ENCODE assay signal across 20 cellular contexts in the genomic region with DNA sequence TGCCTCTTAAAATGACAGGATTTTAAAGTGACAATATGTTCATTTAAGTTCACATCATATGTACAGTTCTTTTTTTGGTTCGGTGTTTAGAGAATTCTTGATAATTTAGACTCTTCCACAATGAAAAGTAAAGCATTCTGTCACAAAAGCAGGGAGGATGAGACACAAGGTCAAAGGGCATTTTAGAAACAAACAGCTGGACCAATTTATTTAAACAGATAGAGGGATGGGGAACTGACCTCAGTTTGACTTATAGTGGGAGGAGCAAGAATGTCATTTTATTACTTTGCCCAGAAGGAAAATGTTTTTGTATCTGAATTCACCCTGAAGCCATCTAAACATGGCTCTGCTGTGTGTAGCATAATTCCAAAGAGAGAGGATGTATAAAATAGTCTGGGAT.
"Had no signal": no experiment of that assay in that cellular context is flagged by ENCODE, and none has a peak within 500 bp of the region (broad histone marks: within the 10 kb centered on the region; RNA-seq: fewer than 3 reads in every experiment).

No MANE protein-coding gene starts in this region.

- H3K27me3 ChIP-seq: body of pancreas, colonic mucosa, gastroesophageal sphincter, heart left ventricle, neutrophil, pancreas, sigmoid colon, upper lobe of right lung had no signal

- H3K9me3 Mint-ChIP-seq: activated CD4-positive, alpha-beta T cell treated with anti-CD3 and anti-CD28 coated beads, Interleukin-2, amount 10 ng/mL, durations not matched to agents 24 days and 14 days; activated CD8-positive, alpha-beta T cell treated with anti-CD3 and anti-CD28 coated beads for 36 hours; activated naive CD4-positive, alpha-beta T cell treated with anti-CD3 and anti-CD28 coated beads for 36 hours; activated T-helper 17 cell treated with anti-CD3 and anti-CD28 coated beads, Interleukin-2, amount 50 U/mL, for 72 hours; endodermal cell; stimulated activated memory B cell treated with anti-CD40 and anti-IgM and Interleukin-4, amounts not matched to agents 10 μg/mL and 1 μg/mL and 100 μg/mL, for 72 hours had no signal

- H3K27ac Mint-ChIP-seq: activated CD4-positive, alpha-beta T cell treated with anti-CD3 and anti-CD28 coated beads, Interleukin-2, amount 10 ng/mL, durations not matched to agents 24 days and 14 days; activated CD8-positive, alpha-beta T cell treated with anti-CD3 and anti-CD28 coated beads for 36 hours; activated naive CD4-positive, alpha-beta T cell treated with anti-CD3 and anti-CD28 coated beads for 36 hours; activated T-helper 17 cell treated with anti-CD3 and anti-CD28 coated beads, Interleukin-2, amount 50 U/mL, for 72 hours; endodermal cell; naive thymus-derived CD4-positive, alpha-beta T cell; stimulated activated memory B cell treated with anti-CD40 and anti-IgM and Interleukin-4, amounts not matched to agents 10 μg/mL and 1 μg/mL and 100 μg/mL, for 72 hours had no signal

- DNase-seq: activated CD4-positive, alpha-beta T cell treated with anti-CD3 and anti-CD28 coated beads, Interleukin-2, amount 10 ng/mL, durations not matched to agents 24 days and 14 days; activated CD8-positive, alpha-beta T cell treated with anti-CD3 and anti-CD28 coated beads for 36 hours; activated naive CD4-positive, alpha-beta T cell treated with anti-CD3 and anti-CD28 coated beads for 36 hours; activated T-cell treated with anti-CD3 and anti-CD28 coated beads, Interleukin-2, amount 50 U/mL, for 1 hour; body of pancreas; central memory CD4-positive, alpha-beta T cell; colonic mucosa; endodermal cell; heart left ventricle; mesenchymal stem cell; naive thymus-derived CD4-positive, alpha-beta T cell; pancreas; sigmoid colon; stimulated activated CD4-positive, alpha-beta T cell treated with anti-CD3 and anti-CD28 coated beads, Interleukin-4, amount 100 ng/mL, for 4 hours; upper lobe of right lung had no signal

- H3K4me1 ChIP-seq: colonic mucosa had no signal

- ATAC-seq: activated CD8-positive, alpha-beta T cell treated with anti-CD3 and anti-CD28 coated beads for 36 hours; activated T-helper 17 cell treated with anti-CD3 and anti-CD28 coated beads, Interleukin-2, amount 50 U/mL, for 72 hours; body of pancreas; gastroesophageal sphincter; heart left ventricle; naive thymus-derived CD4-positive, alpha-beta T cell; pancreas; stimulated activated memory B cell treated with anti-CD40 and anti-IgM and Interleukin-4, amounts not matched to agents 10 μg/mL and 1 μg/mL and 100 μg/mL, for 72 hours; upper lobe of right lung had no signal

- H3K36me3 Mint-ChIP-seq: naive thymus-derived CD4-positive, alpha-beta T cell; stimulated activated memory B cell treated with anti-CD40 and anti-IgM and Interleukin-4, amounts not matched to agents 10 μg/mL and 1 μg/mL and 100 μg/mL, for 72 hours had no signal

- H3K4me1 Mint-ChIP-seq: activated CD4-positive, alpha-beta T cell treated with anti-CD3 and anti-CD28 coated beads, Interleukin-2, amount 10 ng/mL, durations not matched to agents 24 days and 14 days; activated T-helper 17 cell treated with anti-CD3 and anti-CD28 coated beads, Interleukin-2, amount 50 U/mL, for 72 hours; naive thymus-derived CD4-positive, alpha-beta T cell; stimulated activated memory B cell treated with anti-CD40 and anti-IgM and Interleukin-4, amounts not matched to agents 10 μg/mL and 1 μg/mL and 100 μg/mL, for 72 hours had no signal

- H3K27me3 Mint-ChIP-seq: activated CD4-positive, alpha-beta T cell treated with anti-CD3 and anti-CD28 coated beads, Interleukin-2, amount 10 ng/mL, durations not matched to agents 24 days and 14 days had no signal

- H3K4me3 Mint-ChIP-seq: activated CD4-positive, alpha-beta T cell treated with anti-CD3 and anti-CD28 coated beads, Interleukin-2, amount 10 ng/mL, durations not matched to agents 24 days and 14 days; activated CD8-positive, alpha-beta T cell treated with anti-CD3 and anti-CD28 coated beads for 36 hours; activated naive CD4-positive, alpha-beta T cell treated with anti-CD3 and anti-CD28 coated beads for 36 hours; activated T-helper 17 cell treated with anti-CD3 and anti-CD28 coated beads, Interleukin-2, amount 50 U/mL, for 72 hours; endodermal cell; naive thymus-derived CD4-positive, alpha-beta T cell; stimulated activated memory B cell treated with anti-CD40 and anti-IgM and Interleukin-4, amounts not matched to agents 10 μg/mL and 1 μg/mL and 100 μg/mL, for 72 hours had no signal

- H3K4me3 ChIP-seq: body of pancreas, colonic mucosa, gastroesophageal sphincter, heart left ventricle, pancreas, sigmoid colon, thoracic aorta, upper lobe of right lung had no signal

- H3K27ac ChIP-seq: colonic mucosa, neutrophil, thoracic aorta, upper lobe of right lung had no signal

- H3K36me3 ChIP-seq: colonic mucosa, neutrophil, thoracic aorta, upper lobe of right lung had no signal

- H3K9me3 ChIP-seq: body of pancreas, colonic mucosa, gastroesophageal sphincter, heart left ventricle, neutrophil, pancreas, sigmoid colon, thoracic aorta, upper lobe of right lung had no signal
